ENCODE assay signal across 14 cellular contexts in genomic region chr6:169852504-169853195, GRCh38.
DNase-seq lines count a peak whose midpoint lies in the region; ATAC-seq and TF ChIP-seq lines count a peak whose summit lies in the region.
"Had no signal": no experiment of that assay in that cellular context is flagged by ENCODE, and none has a peak within 500 bp of the region (broad histone marks: within the 10 kb centered on the region; RNA-seq: fewer than 3 reads in every experiment).

No MANE protein-coding gene starts in this region.

- peaks cover 11% of the 10 kb centered on the region for H3K9me3 Mint-ChIP-seq in activated CD4-positive, alpha-beta memory T cell treated with anti-CD3 and anti-CD28 coated beads, Interleukin-2, amount 10 ng/mL, durations not matched to agents 7 days and 5 days
- peaks cover 13% of the 10 kb centered on the region for H3K9me3 Mint-ChIP-seq in activated CD4-positive, alpha-beta memory T cell treated with anti-CD3 and anti-CD28 coated beads for 36 hours
- H3K9me3 Mint-ChIP-seq in osteocyte (ENCODE audit: unreplicated experiment), result no peaks in the 10 kb centered on the region

- H3K27me3 ChIP-seq in left lung, result no peaks in the 10 kb centered on the region

- no peak overlapping the region for H3K4me3 Mint-ChIP-seq in activated CD4-positive, alpha-beta memory T cell treated with anti-CD3 and anti-CD28 coated beads, Interleukin-2, amount 10 ng/mL, durations not matched to agents 7 days and 5 days
- H3K4me3 Mint-ChIP-seq in activated CD4-positive, alpha-beta memory T cell treated with anti-CD3 and anti-CD28 coated beads for 36 hours, result no peak overlapping the region
- H3K4me3 Mint-ChIP-seq in osteocyte (ENCODE audit: unreplicated experiment), result no peak overlapping the region
- H3K4me3 Mint-ChIP-seq: activated T-cell treated with anti-CD3 and anti-CD28 coated beads, Interleukin-2, amount 50 U/mL, for 72 hours; T-cell had no signal

- no peaks in the 10 kb centered on the region for H3K27me3 Mint-ChIP-seq in activated CD4-positive, alpha-beta memory T cell treated with anti-CD3 and anti-CD28 coated beads, Interleukin-2, amount 10 ng/mL, durations not matched to agents 7 days and 5 days
- H3K27me3 Mint-ChIP-seq in activated CD4-positive, alpha-beta memory T cell treated with anti-CD3 and anti-CD28 coated beads for 36 hours, result no peaks in the 10 kb centered on the region
- H3K27me3 Mint-ChIP-seq in osteocyte (ENCODE audit: unreplicated experiment), result no peaks in the 10 kb centered on the region

- H3K36me3 ChIP-seq in left lung, result no peaks in the 10 kb centered on the region

- H3K4me1 Mint-ChIP-seq in activated CD4-positive, alpha-beta memory T cell treated with anti-CD3 and anti-CD28 coated beads, Interleukin-2, amount 10 ng/mL, durations not matched to agents 7 days and 5 days, result no peaks in the 10 kb centered on the region
- H3K4me1 Mint-ChIP-seq in activated CD4-positive, alpha-beta memory T cell treated with anti-CD3 and anti-CD28 coated beads for 36 hours (ENCODE audit: low read depth), result no peaks in the 10 kb centered on the region
- no peaks in the 10 kb centered on the region for H3K4me1 Mint-ChIP-seq in osteocyte (ENCODE audit: unreplicated experiment)
- H3K4me1 Mint-ChIP-seq: T-cell had no signal

- no peaks in the 10 kb centered on the region for H3K4me1 ChIP-seq in left lung

- peak overlapping the region in 1 of 2 donors; percentile 80 for H3K27ac ChIP-seq in left lung

- no peak overlapping the region for H3K27ac Mint-ChIP-seq in activated CD4-positive, alpha-beta memory T cell treated with anti-CD3 and anti-CD28 coated beads, Interleukin-2, amount 10 ng/mL, durations not matched to agents 7 days and 5 days
- no peak overlapping the region for H3K27ac Mint-ChIP-seq in activated CD4-positive, alpha-beta memory T cell treated with anti-CD3 and anti-CD28 coated beads for 36 hours
- H3K27ac Mint-ChIP-seq in osteocyte (ENCODE audit: unreplicated experiment), result no peak overlapping the region
- H3K27ac Mint-ChIP-seq: activated T-cell treated with anti-CD3 and anti-CD28 coated beads, Interleukin-2, amount 50 U/mL, for 72 hours; T-cell had no signal

- no peak overlapping the region for H3K4me3 ChIP-seq in left lung

- CTCF ChIA-PET in activated CD4-positive, alpha-beta memory T cell treated with anti-CD3 and anti-CD28 coated beads, Interleukin-2, amount 10 ng/mL, durations not matched to agents 7 days and 5 days (lab: Charles Lee), result no interaction called here
- CTCF ChIA-PET in activated CD4-positive, alpha-beta memory T cell treated with anti-CD3 and anti-CD28 coated beads for 36 hours (lab: Charles Lee), result interaction anchor here (1.4 kb wide), 1 partner anchor 21 kb away, joined by 5 read pairs; no protein-coding TSS in a partner anchor

- no peaks in the 10 kb centered on the region for H3K36me3 Mint-ChIP-seq in activated CD4-positive, alpha-beta memory T cell treated with anti-CD3 and anti-CD28 coated beads, Interleukin-2, amount 10 ng/mL, durations not matched to agents 7 days and 5 days (ENCODE audit: low read depth)
- no peaks in the 10 kb centered on the region for H3K36me3 Mint-ChIP-seq in activated CD4-positive, alpha-beta memory T cell treated with anti-CD3 and anti-CD28 coated beads for 36 hours
- no peaks in the 10 kb centered on the region for H3K36me3 Mint-ChIP-seq in osteocyte (ENCODE audit: unreplicated experiment)
- H3K36me3 Mint-ChIP-seq: T-cell had no signal

- peaks cover 0 to 6% of the 10 kb centered on the region in 2 donors for H3K9me3 ChIP-seq in left lung

- TF ChIP-seq CTCF in osteocyte (IDR thresholded peaks at IDR 0.05) (no peak), left lung (IDR thresholded peaks at IDR 0.05) (no peak)

- POLR2A ChIA-PET in activated CD4-positive, alpha-beta memory T cell treated with anti-CD3 and anti-CD28 coated beads, Interleukin-2, amount 10 ng/mL, durations not matched to agents 7 days and 5 days (lab: Charles Lee), result no interaction called here
- POLR2A ChIA-PET in activated CD4-positive, alpha-beta memory T cell treated with anti-CD3 and anti-CD28 coated beads for 36 hours (lab: Charles Lee), result no interaction called here

- peak; percentile 4 for DNase-seq in activated CD4-positive, alpha-beta memory T cell treated with anti-CD3 and anti-CD28 coated beads, Interleukin-2, amount 10 ng/mL, durations not matched to agents 7 days and 5 days
- DNase-seq in activated CD4-positive, alpha-beta memory T cell treated with anti-CD3 and anti-CD28 coated beads for 36 hours, result no peak
- DNase-seq in cardiac septum (ENCODE audit: low spot score) (peak; percentile 64), osteocyte (ENCODE audit: extremely low spot score, unreplicated experiment) (peak; percentile 63), left lung (no peak), DMS153 treated with DMSO at 0.1 percent for 48 hours (lab: John Stamatoyannopoulos, UW; ENCODE audit: unreplicated experiment) (no peak), NCI-H1105 (lab: John Stamatoyannopoulos, UW) (no peak), HPDE6-E6E7 (ENCODE audit: extremely low spot score) (no peak)
- DNase-seq: activated CD4-positive, CD25-positive, alpha-beta regulatory T cell treated with anti-CD3 and anti-CD28 coated beads, Interleukin-2, amount 50 U/mL, for 72 hours; activated T-cell treated with anti-CD3 and anti-CD28 coated beads, Interleukin-2, amount 50 U/mL, for 72 hours; NCI-H226; stimulated activated naive CD4-positive, alpha-beta T cell treated with Interleukin-2 at 50 U/mL for 16 hours had no signal

- intact Hi-C loops in activated CD4-positive, alpha-beta memory T cell treated with anti-CD3 and anti-CD28 coated beads for 36 hours (cut with micrococcal nuclease), result no loop called here
- intact Hi-C loops in cardiac septum (cut with DNase I), result loop anchor here (5.0 kb wide), 1 partner anchor 55 kb away; no protein-coding TSS in a partner anchor
- intact Hi-C loops in left lung (cut with DNase I), result no loop called here

- no peak for ATAC-seq in left lung
- ATAC-seq: activated T-cell treated with anti-CD3 and anti-CD28 coated beads, Interleukin-2, amount 50 U/mL, for 72 hours; HCT116; T-cell had no signal

Comparison
In these comparisons a context has a peak if more than half of its experiments do, and no peak if none do; other contexts are left out.
1. DNase-seq: peak in activated CD4-positive, alpha-beta memory T cell treated with anti-CD3 and anti-CD28 coated beads, Interleukin-2, amount 10 ng/mL, durations not matched to agents 7 days and 5 days (single experiment), cardiac septum (single experiment) and osteocyte (single experiment); none in activated CD4-positive, alpha-beta memory T cell treated with anti-CD3 and anti-CD28 coated beads for 36 hours (single experiment), left lung (0 of 2), DMS153 treated with DMSO at 0.1 percent for 48 hours (single experiment), NCI-H1105 (single experiment) and HPDE6-E6E7 (single experiment).